In the genomic region with DNA sequence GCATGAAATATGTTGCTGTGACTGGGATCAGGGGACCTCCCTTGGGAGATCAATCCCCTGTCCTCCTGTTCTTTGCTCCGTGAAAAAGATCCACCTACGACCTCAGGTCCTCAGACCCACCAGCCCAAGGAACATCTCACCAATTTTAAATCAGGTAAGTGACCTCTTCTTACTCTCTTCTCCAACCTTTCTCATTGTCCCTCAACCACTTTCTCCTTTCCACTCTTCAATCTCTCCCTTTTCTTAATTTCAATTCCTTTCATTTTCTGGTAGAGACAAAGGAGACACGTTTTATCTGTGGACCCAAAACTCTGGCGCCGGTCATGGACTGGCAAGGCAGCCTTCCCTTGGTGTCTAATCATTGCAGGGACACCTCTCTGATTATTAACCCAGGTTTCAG, we compare ENCODE assay signal across 5 cellular contexts. TPM values are rescaled to one million over a fixed set of nuclear protein-coding genes. Genes with fewer than 3 reads are reported as not detected.
"Had no signal": no experiment of that assay in that cellular context is flagged by ENCODE, and none has a peak within 500 bp of the region (broad histone marks: within the 10 kb centered on the region; RNA-seq: fewer than 3 reads in every experiment).

No MANE protein-coding gene starts in this region.

RNA-seq across cellular contexts. Expression of a gene that starts 21.1 kb away (rescaled TPM):
- total RNA-seq: natural killer cell treated with Interleukin-12 subunit alpha and Interleukin-12 subunit beta and Interleukin-15 and Interleukin-18, amount 100 ng/mL, for 72 hours; osteoblast; osteocyte; pulmonary artery endothelial cell had no signal
- polyA plus RNA-seq: naive thymus-derived CD8-positive, alpha-beta T cell had no signal
